ENCODE assay signal across 16 cellular contexts in genomic region chr5:168104811-168105481, GRCh38.
DNase-seq lines count a peak whose midpoint lies in the region; TF ChIP-seq lines count a peak whose summit lies in the region.
"Had no signal": no experiment of that assay in that cellular context is flagged by ENCODE, and none has a peak within 500 bp of the region (broad histone marks: within the 10 kb centered on the region; RNA-seq: fewer than 3 reads in every experiment).

No MANE protein-coding gene starts in this region.

- no peaks in the 10 kb centered on the region for H3K9me3 ChIP-seq in A673 (ENCODE audit: low read depth, low read length, poor library complexity, severe bottlenecking)

- CTCF ChIA-PET in A673 (lab: Charles Lee) = no interaction called here

- WGBS in mesendoderm (ENCODE audit: extremely low coverage, insufficient coverage, low lambda C conversion rate) = no CpG with 5 or more reads among the region's 7 CpGs

- H2BK120ac ChIP-seq in mesendoderm (ENCODE audit: low read depth, low read length) = no peak overlapping the region

- no peaks in the 10 kb centered on the region for H3K79me1 ChIP-seq in mesendoderm (ENCODE audit: low read length)

- H4K5ac ChIP-seq in mesendoderm (ENCODE audit: low read length) = no peak overlapping the region

- H4K8ac ChIP-seq in mesendoderm (ENCODE audit: low read depth, low read length) = no peak overlapping the region

- no peak overlapping the region for H3K27ac Mint-ChIP-seq in chondrocyte (ENCODE audit: unreplicated experiment)
- H3K27ac Mint-ChIP-seq: activated naive CD8-positive, alpha-beta T cell; B cell; dendritic cell treated with granulocyte-macrophage colony-stimulating factor and Interleukin-4, amounts not matched to agents 40 ng/mL and 50 ng/mL, for 4 days; stimulated activated naive B cell treated with anti-CD40 and anti-IgM and Interleukin-4, amounts not matched to agents 10 μg/mL and 1 μg/mL and 100 μg/mL, for 72 hours had no signal

- H2BK15ac ChIP-seq in mesendoderm (replicated peaks; ENCODE audit: low read depth) = no peak overlapping the region

- H3K27me3 ChIP-seq in A673 (replicated peaks; ENCODE audit: insufficient read depth, low read depth, low read length, poor library complexity) = no peaks in the 10 kb centered on the region
- no peaks in the 10 kb centered on the region for H3K27me3 ChIP-seq in mesendoderm (ENCODE audit: insufficient read depth, low read length, poor library complexity)

- H3K9me3 Mint-ChIP-seq in chondrocyte (ENCODE audit: low read depth) = no peaks in the 10 kb centered on the region
- H3K9me3 Mint-ChIP-seq: dendritic cell treated with granulocyte-macrophage colony-stimulating factor and Interleukin-4, amounts not matched to agents 40 ng/mL and 50 ng/mL, for 4 days had no signal

- H3K4me3 ChIP-seq in A673 (ENCODE audit: low read depth, low read length, poor library complexity, severe bottlenecking) = no peak overlapping the region
- no peak overlapping the region for H3K4me3 ChIP-seq in mesendoderm (ENCODE audit: low read length)

- peak; percentile 70 for DNase-seq in A673 (ENCODE audit: low spot score)
- DNase-seq in KBM-7 = peak; percentile 3
- no peak for DNase-seq in chondrocyte (ENCODE audit: low spot score)
- peak; percentile 57 for DNase-seq in mesendoderm
- DNase-seq in H4 (ENCODE audit: low spot score) = no peak
- DNase-seq in GM20000 (ENCODE audit: low spot score) = no peak
- no peak for DNase-seq in NCI-H345 (lab: John Stamatoyannopoulos, UW)
- no peak for DNase-seq in NCI-H1436 (lab: John Stamatoyannopoulos, UW)
- DNase-seq: foreskin melanocyte; KG1; NCI-H2081; stimulated activated naive B cell treated with anti-CD40 and anti-IgM and Interleukin-4, amounts not matched to agents 10 μg/mL and 1 μg/mL and 100 μg/mL, for 72 hours had no signal

- in situ Hi-C loops in KBM-7 (cut with MboI; ENCODE audit: low pct_unique_long_range_greater_than_20kb, low sequenced_read_pairs) = no loop called here

- no peaks in the 10 kb centered on the region for H3K27me3 Mint-ChIP-seq in chondrocyte (ENCODE audit: low read depth)
- H3K27me3 Mint-ChIP-seq: activated naive CD8-positive, alpha-beta T cell; dendritic cell treated with granulocyte-macrophage colony-stimulating factor and Interleukin-4, amounts not matched to agents 40 ng/mL and 50 ng/mL, for 4 days; stimulated activated naive B cell treated with anti-CD40 and anti-IgM and Interleukin-4, amounts not matched to agents 10 μg/mL and 1 μg/mL and 100 μg/mL, for 72 hours had no signal

- H3K27ac ChIP-seq in A673 (ENCODE audit: low read depth, low read length, poor library complexity, severe bottlenecking) (peak overlapping the region; percentile 32), mesendoderm (ENCODE audit: low read depth, low read length) (no peak overlapping the region)
- H3K27ac ChIP-seq: parathyroid adenoma had no signal

- peaks cover 43% of the 10 kb centered on the region for H3K4me1 ChIP-seq in A673 (ENCODE audit: insufficient read depth, low read length, poor library complexity, severe bottlenecking)
- H3K4me1 ChIP-seq in mesendoderm (ENCODE audit: control insufficient read depth, low read depth, low read length) = no peaks in the 10 kb centered on the region
- H3K4me1 ChIP-seq: parathyroid adenoma had no signal

- no peak overlapping the region for H3K4me2 ChIP-seq in mesendoderm (ENCODE audit: low read length)

- no peak overlapping the region for H3K56ac ChIP-seq in mesendoderm (ENCODE audit: low read length)

- H3K23ac ChIP-seq in mesendoderm (ENCODE audit: low read length) = no peak overlapping the region

- H3K4ac ChIP-seq in mesendoderm (ENCODE audit: low read depth, low read length) = no peak overlapping the region

- H3K36me3 Mint-ChIP-seq in chondrocyte (ENCODE audit: low read depth) = no peaks in the 10 kb centered on the region
- H3K36me3 Mint-ChIP-seq: activated naive CD8-positive, alpha-beta T cell; stimulated activated naive B cell treated with anti-CD40 and anti-IgM and Interleukin-4, amounts not matched to agents 10 μg/mL and 1 μg/mL and 100 μg/mL, for 72 hours had no signal

- BruUV-seq in A673 (replicated peaks; lab: Mats Ljungman, UMichigan) = no TSS peak

- H3K36me3 ChIP-seq in A673 (ENCODE audit: insufficient read depth, low read length, poor library complexity, severe bottlenecking) (no peaks in the 10 kb centered on the region), mesendoderm (ENCODE audit: control insufficient read depth, insufficient read depth, low read length) (no peaks in the 10 kb centered on the region)

- TF ChIP-seq CTCF in A673 (conservative IDR thresholded peaks at IDR 0.05; ENCODE audit: low read depth, low read length) (peak; percentile 52), chondrocyte (IDR thresholded peaks at IDR 0.05) (peak; percentile 47), GM20000 (IDR thresholded peaks at IDR 0.05; ENCODE audit: extremely low read depth, missing control alignments) (no peak)

- no peak overlapping the region for H3K9ac ChIP-seq in mesendoderm (ENCODE audit: low read length)
- H3K9ac ChIP-seq: parathyroid adenoma had no signal

- no peak overlapping the region for H3K4me3 Mint-ChIP-seq in chondrocyte (ENCODE audit: unreplicated experiment)
- H3K4me3 Mint-ChIP-seq: activated naive CD8-positive, alpha-beta T cell; B cell; dendritic cell treated with granulocyte-macrophage colony-stimulating factor and Interleukin-4, amounts not matched to agents 40 ng/mL and 50 ng/mL, for 4 days; stimulated activated naive B cell treated with anti-CD40 and anti-IgM and Interleukin-4, amounts not matched to agents 10 μg/mL and 1 μg/mL and 100 μg/mL, for 72 hours had no signal

- POLR2A ChIA-PET in A673 (lab: Charles Lee; ENCODE audit: low non-redundant PET) = no interaction called here

- no peak overlapping the region for H3K18ac ChIP-seq in mesendoderm (ENCODE audit: low read length)

- H2AK5ac ChIP-seq in mesendoderm (ENCODE audit: low read length) = no peak overlapping the region

- H3K4me1 Mint-ChIP-seq in chondrocyte (ENCODE audit: low read depth) = peaks cover 23% of the 10 kb centered on the region
- H3K4me1 Mint-ChIP-seq: B cell; stimulated activated naive B cell treated with anti-CD40 and anti-IgM and Interleukin-4, amounts not matched to agents 10 μg/mL and 1 μg/mL and 100 μg/mL, for 72 hours had no signal

- intact Hi-C loops in A673 (cut with micrococcal nuclease; ENCODE audit: unreplicated experiment) = no loop called here

- H3K79me2 ChIP-seq in mesendoderm (ENCODE audit: control insufficient read depth, insufficient read depth, low read length) = no peaks in the 10 kb centered on the region
- H3K79me2 ChIP-seq: parathyroid adenoma had no signal

- no peak overlapping the region for H2BK5ac ChIP-seq in mesendoderm (ENCODE audit: low read length)

Comparison
In these comparisons a context has a peak if more than half of its experiments do, and no peak if none do; other contexts are left out.
1. DNase-seq: peak in A673 (single experiment), KBM-7 (single experiment) and mesendoderm (single experiment); none in chondrocyte (single experiment), H4 (single experiment), GM20000 (single experiment), NCI-H345 (single experiment) and NCI-H1436 (single experiment).